ENCODE assay signal across 1 cellular context in the genomic region with DNA sequence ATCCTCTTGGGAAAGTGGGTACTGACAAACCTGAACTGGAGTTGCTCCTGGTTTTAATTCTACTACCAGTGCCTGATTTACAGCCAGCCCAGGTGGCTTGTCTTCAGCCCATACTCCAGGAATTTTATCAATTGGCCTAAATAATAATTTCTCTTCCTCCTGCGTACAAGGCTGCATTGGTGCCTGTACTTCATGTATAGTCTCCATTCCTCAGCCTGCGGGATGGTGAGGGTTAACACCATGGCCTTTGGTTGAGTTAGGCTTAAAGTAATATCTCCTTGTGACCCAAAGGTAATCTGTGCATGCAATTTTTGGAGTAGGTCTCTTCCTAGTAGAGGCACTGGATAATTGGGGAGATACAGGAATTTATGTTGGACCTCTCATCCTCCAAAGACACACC.
TF ChIP-seq lines count a peak whose summit lies in the region.

No MANE protein-coding gene starts in this region.

TF ChIP-seq in HepG2, 621 proteins besides CTCF, POLR2A, EP300 and RAD21:
- TF ChIP-seq, protein P1, sequence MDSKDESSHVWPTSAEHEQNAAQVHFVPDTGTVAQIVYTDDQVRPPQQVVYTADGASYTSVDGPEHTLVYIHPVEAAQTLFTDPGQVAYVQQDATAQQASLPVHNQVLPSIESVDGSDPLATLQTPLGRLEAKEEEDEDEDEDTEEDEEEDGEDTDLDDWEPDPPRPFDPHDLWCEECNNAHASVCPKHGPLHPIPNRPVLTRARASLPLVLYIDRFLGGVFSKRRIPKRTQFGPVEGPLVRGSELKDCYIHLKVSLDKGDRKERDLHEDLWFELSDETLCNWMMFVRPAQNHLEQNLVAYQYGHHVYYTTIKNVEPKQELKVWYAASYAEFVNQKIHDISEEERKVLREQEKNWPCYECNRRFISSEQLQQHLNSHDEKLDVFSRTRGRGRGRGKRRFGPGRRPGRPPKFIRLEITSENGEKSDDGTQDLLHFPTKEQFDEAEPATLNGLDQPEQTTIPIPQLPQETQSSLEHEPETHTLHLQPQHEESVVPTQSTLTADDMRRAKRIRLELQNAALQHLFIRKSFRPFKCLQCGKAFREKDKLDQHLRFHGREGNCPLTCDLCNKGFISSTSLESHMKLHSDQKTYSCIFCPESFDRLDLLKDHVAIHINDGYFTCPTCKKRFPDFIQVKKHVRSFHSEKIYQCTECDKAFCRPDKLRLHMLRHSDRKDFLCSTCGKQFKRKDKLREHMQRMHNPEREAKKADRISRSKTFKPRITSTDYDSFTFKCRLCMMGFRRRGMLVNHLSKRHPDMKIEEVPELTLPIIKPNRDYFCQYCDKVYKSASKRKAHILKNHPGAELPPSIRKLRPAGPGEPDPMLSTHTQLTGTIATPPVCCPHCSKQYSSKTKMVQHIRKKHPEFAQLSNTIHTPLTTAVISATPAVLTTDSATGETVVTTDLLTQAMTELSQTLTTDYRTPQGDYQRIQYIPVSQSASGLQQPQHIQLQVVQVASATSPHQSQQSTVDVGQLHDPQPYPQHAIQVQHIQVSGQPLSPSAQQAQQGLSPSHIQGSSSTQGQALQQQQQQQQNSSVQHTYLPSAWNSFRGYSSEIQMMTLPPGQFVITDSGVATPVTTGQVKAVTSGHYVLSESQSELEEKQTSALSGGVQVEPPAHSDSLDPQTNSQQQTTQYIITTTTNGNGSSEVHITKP (CRISPR knock-in tag; IDR thresholded peaks at IDR 0.05; ENCODE audit: low read depth), result 0 out of 2 replicates have a peak, but pooled peaks have one; percentile 11
- TF ChIP-seq ZNF816 (CRISPR knock-in tag; IDR thresholded peaks at IDR 0.05; ENCODE audit: borderline replicate concordance) (0 out of 2 replicates have a peak, but pooled peaks have one; percentile 30), ZNF737 (CRISPR knock-in tag; IDR thresholded peaks at IDR 0.05; ENCODE audit: borderline replicate concordance) (no peak), ZFP41 (CRISPR knock-in tag; IDR thresholded peaks at IDR 0.05; ENCODE audit: borderline replicate concordance) (no peak), ZNF652 (CRISPR knock-in tag; IDR thresholded peaks at IDR 0.05; ENCODE audit: borderline replicate concordance, low read depth) (peak; percentile 85), THAP11 (CRISPR knock-in tag; IDR thresholded peaks at IDR 0.05) (0 out of 2 replicates have a peak, but pooled peaks have one; percentile 11), ZNF441 (CRISPR knock-in tag; IDR thresholded peaks at IDR 0.05; ENCODE audit: borderline replicate concordance) (0 out of 2 replicates have a peak, but pooled peaks have one; percentile 19), PAF1 (CRISPR knock-in tag; IDR thresholded peaks at IDR 0.05) (peak; percentile 62)
TF ChIP-seq in HepG2: peak in this region for 6.
